22 cellular contexts compared by ENCODE assay signal in the genomic region with DNA sequence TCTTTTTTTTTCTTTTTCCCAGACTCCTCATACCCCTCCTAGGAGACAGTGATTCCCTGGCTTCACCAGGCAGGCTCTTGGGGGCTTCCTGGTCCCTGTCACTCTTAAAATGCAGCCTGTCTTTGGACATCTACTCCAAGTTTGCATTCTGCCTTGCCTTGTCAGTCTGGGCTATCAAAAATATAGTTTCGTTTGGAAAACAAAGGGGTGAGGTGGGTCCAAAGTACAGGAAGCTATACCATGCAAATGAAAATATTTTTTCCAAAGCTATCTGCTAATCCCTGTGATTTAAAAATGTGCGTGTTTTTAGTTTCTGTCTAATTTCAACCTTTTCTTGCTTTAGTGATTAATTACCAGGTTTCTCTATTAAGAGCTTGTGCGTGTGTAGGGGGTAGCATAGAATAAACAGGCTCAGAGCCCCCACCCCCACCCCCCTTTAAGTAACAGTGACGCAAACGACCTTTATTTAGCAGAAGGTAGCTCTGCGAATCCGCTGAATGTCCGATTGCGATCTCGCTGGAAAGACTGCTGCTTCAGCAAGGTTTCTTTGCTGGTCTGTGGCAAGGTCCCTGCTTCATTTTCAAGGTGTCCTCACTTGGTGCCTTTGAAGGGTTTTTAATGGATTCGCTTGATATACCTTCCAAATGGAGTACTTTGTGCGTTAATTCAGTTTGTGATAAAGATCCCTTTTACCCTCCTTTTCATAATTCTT.
A peak's percentile ranks its signal among the peaks of the same experiment; 100 is the strongest.
DNase-seq lines count a peak whose midpoint lies in the region; ATAC-seq, FAIRE-seq and TF ChIP-seq lines count a peak whose summit lies in the region.
"Had no signal": no experiment of that assay in that cellular context is flagged by ENCODE, and none has a peak within 500 bp of the region (broad histone marks: within the 10 kb centered on the region; RNA-seq: fewer than 3 reads in every experiment).

No MANE protein-coding gene starts in this region.

- H3K27ac ChIP-seq in CD8-positive, alpha-beta T cell (ENCODE audit: low read depth, low read length): no peak overlapping the region
- H3K27ac ChIP-seq in astrocyte (ENCODE audit: low read depth, low read length): no peak overlapping the region
- no peak overlapping the region for H3K27ac ChIP-seq in HepG2 (ENCODE audit: extremely low read length, insufficient read depth, low read length)
- H3K27ac ChIP-seq in parathyroid adenoma: peak overlapping the region; percentile 94
- H3K27ac ChIP-seq: BLaER1, SJCRH30 had no signal

- H3K4me3 Mint-ChIP-seq in CD8-positive, alpha-beta T cell: no peak overlapping the region
- H3K4me3 Mint-ChIP-seq in astrocyte (ENCODE audit: unreplicated experiment): no peak overlapping the region
- no peak overlapping the region for H3K4me3 Mint-ChIP-seq in stimulated activated naive B cell treated with anti-CD40 and anti-IgM and Interleukin-4, amounts not matched to agents 10 μg/mL and 1 μg/mL and 100 μg/mL, for 72 hours
- H3K4me3 Mint-ChIP-seq: activated B cell treated with CpG ODN at 0.5 μM for 24 hours; activated naive CD8-positive, alpha-beta T cell; stimulated activated naive CD8-positive, alpha-beta T cell treated with anti-CD3 and anti-CD28 coated beads, Interleukin-15, Interleukin-2, amounts not matched to agents 100 ng/mL and 50 ng/mL, for 24 hours had no signal

- WGBS in HepG2 (ENCODE audit: low lambda C conversion rate): 72% methylated on average over 12 of the region's 12 CpGs

- H3K27ac Mint-ChIP-seq in CD8-positive, alpha-beta T cell: peak overlapping the region; percentile 22
- H3K27ac Mint-ChIP-seq in astrocyte (ENCODE audit: unreplicated experiment): peak overlapping the region; percentile 43
- no peak overlapping the region for H3K27ac Mint-ChIP-seq in stimulated activated naive B cell treated with anti-CD40 and anti-IgM and Interleukin-4, amounts not matched to agents 10 μg/mL and 1 μg/mL and 100 μg/mL, for 72 hours
- H3K27ac Mint-ChIP-seq: activated B cell treated with CpG ODN at 0.5 μM for 24 hours; activated naive CD8-positive, alpha-beta T cell; stimulated activated naive CD8-positive, alpha-beta T cell treated with anti-CD3 and anti-CD28 coated beads, Interleukin-15, Interleukin-2, amounts not matched to agents 100 ng/mL and 50 ng/mL, for 24 hours had no signal

- CTCF ChIA-PET in CD8-positive, alpha-beta T cell (lab: Charles Lee): no interaction called here
- CTCF ChIA-PET in HepG2 (lab: Yijun Ruan, JAX; ENCODE audit: low intra/inter-chr PET ratio, low total read pairs): no interaction called here

- H3K36me3 Mint-ChIP-seq in CD8-positive, alpha-beta T cell: no peaks in the 10 kb centered on the region
- no peaks in the 10 kb centered on the region for H3K36me3 Mint-ChIP-seq in astrocyte (ENCODE audit: low read depth, unreplicated experiment)
- no peaks in the 10 kb centered on the region for H3K36me3 Mint-ChIP-seq in stimulated activated naive B cell treated with anti-CD40 and anti-IgM and Interleukin-4, amounts not matched to agents 10 μg/mL and 1 μg/mL and 100 μg/mL, for 72 hours

- intact Hi-C loops in CD8-positive, alpha-beta T cell (cut with DNase I, micrococcal nuclease): loop anchor here in 1 of 2 experiments (5.0 kb wide), 1 partner anchor 132 kb away; no protein-coding TSS in a partner anchor
- intact Hi-C loops in HepG2 (cut with micrococcal nuclease; ENCODE audit: unreplicated experiment): no loop called here

- no peak for TF ChIP-seq POLR2A in HepG2 (IDR thresholded peaks at IDR 0.05; ENCODE audit: insufficient read depth in 1 of 2, low read depth in 2 of 2, low read length in 2 of 2)

- TF ChIP-seq EP300 in HepG2 (IDR thresholded peaks at IDR 0.05; ENCODE audit: low read depth in 2 of 2, low read length in 2 of 2) (no peak), HepG2 (CRISPR knock-in tag; IDR thresholded peaks at IDR 0.05; ENCODE audit: borderline replicate concordance) (no peak)

- no peak for ATAC-seq in CD8-positive, alpha-beta T cell
- ATAC-seq in HepG2 (peak; percentile 44; the same call in 1 of the 3 replicates), GM21717 (IDR thresholded peaks at IDR 0.05; ENCODE audit: unreplicated experiment) (no peak), HG03565 (IDR thresholded peaks at IDR 0.05; ENCODE audit: unreplicated experiment) (no peak)
- no peak for ATAC-seq in stimulated activated naive B cell treated with anti-CD40 and anti-IgM and Interleukin-4, amounts not matched to agents 10 μg/mL and 1 μg/mL and 100 μg/mL, for 72 hours (replicated peaks)
- ATAC-seq: GM12878, HCT116, heart left ventricle, PC-3 had no signal

- H3K4me3 ChIP-seq in CD8-positive, alpha-beta T cell (ENCODE audit: low read depth, low read length): no peak overlapping the region
- H3K4me3 ChIP-seq in astrocyte (ENCODE audit: insufficient read depth, low read depth, low read length): no peak overlapping the region
- no peak overlapping the region for H3K4me3 ChIP-seq in HepG2 (replicated peaks in 1 of 3; ENCODE audit: insufficient read depth in 1 of 3, low read depth in 2 of 3, low read length in 3 of 3)
- H3K4me3 ChIP-seq in parathyroid adenoma (ENCODE audit: low read depth, low read length): peak overlapping the region; percentile 38
- H3K4me3 ChIP-seq: BLaER1, GM12878 had no signal

- no peaks in the 10 kb centered on the region for H3K9me3 Mint-ChIP-seq in CD8-positive, alpha-beta T cell
- no peaks in the 10 kb centered on the region for H3K9me3 Mint-ChIP-seq in astrocyte (ENCODE audit: unreplicated experiment)
- H3K9me3 Mint-ChIP-seq in stimulated activated naive B cell treated with anti-CD40 and anti-IgM and Interleukin-4, amounts not matched to agents 10 μg/mL and 1 μg/mL and 100 μg/mL, for 72 hours: peaks cover 0 to 1% of the 10 kb centered on the region in 2 donors
- H3K9me3 Mint-ChIP-seq: activated B cell treated with CpG ODN at 0.5 μM for 24 hours; stimulated activated naive CD8-positive, alpha-beta T cell treated with anti-CD3 and anti-CD28 coated beads, Interleukin-15, Interleukin-2, amounts not matched to agents 100 ng/mL and 50 ng/mL, for 24 hours had no signal

- no peaks in the 10 kb centered on the region for H3K79me2 ChIP-seq in astrocyte (ENCODE audit: insufficient read depth, low read length)
- no peaks in the 10 kb centered on the region for H3K79me2 ChIP-seq in HepG2 (ENCODE audit: insufficient read depth, low read length)
- no peaks in the 10 kb centered on the region for H3K79me2 ChIP-seq in parathyroid adenoma

- no peak overlapping the region for H3K9ac ChIP-seq in astrocyte (ENCODE audit: low read length)
- no peak overlapping the region for H3K9ac ChIP-seq in HepG2 (ENCODE audit: insufficient read depth, low read depth, low read length)
- peak overlapping the region; percentile 9 for H3K9ac ChIP-seq in parathyroid adenoma
- H3K9ac ChIP-seq: BLaER1 had no signal

- H2AFZ ChIP-seq in astrocyte (ENCODE audit: low read depth, low read length) (no peak overlapping the region), HepG2 (ENCODE audit: low read length) (no peak overlapping the region), parathyroid adenoma (peak overlapping the region; percentile 65)

- peaks cover 7% of the 10 kb centered on the region for H3K4me1 Mint-ChIP-seq in CD8-positive, alpha-beta T cell (ENCODE audit: low read depth)
- peaks cover 17% of the 10 kb centered on the region for H3K4me1 Mint-ChIP-seq in astrocyte (ENCODE audit: low read depth, unreplicated experiment)
- peaks cover 0 to 13% of the 10 kb centered on the region in 2 donors for H3K4me1 Mint-ChIP-seq in stimulated activated naive B cell treated with anti-CD40 and anti-IgM and Interleukin-4, amounts not matched to agents 10 μg/mL and 1 μg/mL and 100 μg/mL, for 72 hours

- no peaks in the 10 kb centered on the region for H3K9me3 ChIP-seq in CD8-positive, alpha-beta T cell (ENCODE audit: low read length)
- H3K9me3 ChIP-seq in astrocyte (ENCODE audit: insufficient read depth, low read depth, low read length) (no peaks in the 10 kb centered on the region), HepG2 (ENCODE audit: low read length) (no peaks in the 10 kb centered on the region), parathyroid adenoma (ENCODE audit: control insufficient read depth, low read length) (no peaks in the 10 kb centered on the region)
- H3K9me3 ChIP-seq: BLaER1, heart left ventricle, SJCRH30 had no signal

- no peak for DNase-seq in CD8-positive, alpha-beta T cell
- DNase-seq in astrocyte (ENCODE audit: low read depth) (no peak), HepG2 (ENCODE audit: low spot score) (peak; percentile 21), hypothalamus (lab: John Stamatoyannopoulos, UW) (no peak)
- DNase-seq in stimulated activated naive B cell treated with anti-CD40 and anti-IgM and Interleukin-4, amounts not matched to agents 10 μg/mL and 1 μg/mL and 100 μg/mL, for 72 hours: no peak
- DNase-seq: activated B cell treated with CpG ODN at 0.5 μM for 24 hours; DMS 273 treated with DMSO at 0.1 percent for 48 hours; heart left ventricle; IMR-90; NCI-H187; NCI-H345; PC-3; SJCRH30; stimulated activated CD4-positive, alpha-beta T cell treated with anti-CD3 and anti-CD28 coated beads, Interleukin-1b, Interleukin-23, amount 100 ng/mL, for 48 hours had no signal

- in situ Hi-C loops in HepG2 (cut with HindIII; ENCODE audit: extremely low pct_ligation_motif_present, low pct_unique_long_range_greater_than_20kb): no loop called here

- no peak overlapping the region for H3K4me2 ChIP-seq in astrocyte (ENCODE audit: low read length)
- H3K4me2 ChIP-seq in HepG2 (ENCODE audit: low read depth, low read length): peak overlapping the region; percentile 30
- H3K4me2 ChIP-seq in parathyroid adenoma (ENCODE audit: low read length): peak overlapping the region; percentile 70
- H3K4me2 ChIP-seq: BLaER1 had no signal

- TF ChIP-seq RAD21 in HepG2 (CRISPR knock-in tag; IDR thresholded peaks at IDR 0.05): no peak

- POLR2A ChIA-PET in CD8-positive, alpha-beta T cell (lab: Charles Lee): no interaction called here
- POLR2A ChIA-PET in HepG2 (lab: Yijun Ruan, JAX): interaction anchor here (0.7 kb wide), 1 partner anchor 33 kb away, joined by 3 read pairs; no protein-coding TSS in a partner anchor

- no peaks in the 10 kb centered on the region for H3K36me3 ChIP-seq in CD8-positive, alpha-beta T cell (ENCODE audit: insufficient read depth, low read length)
- H3K36me3 ChIP-seq in astrocyte (ENCODE audit: insufficient read depth, low read length) (no peaks in the 10 kb centered on the region), HepG2 (replicated peaks in 1 of 2; ENCODE audit: control insufficient read depth in 1 of 2, insufficient read depth in 2 of 2, low read length in 2 of 2) (no peaks in the 10 kb centered on the region), parathyroid adenoma (ENCODE audit: control insufficient read depth, insufficient read depth, low read length) (no peaks in the 10 kb centered on the region)
- H3K36me3 ChIP-seq: BLaER1, heart left ventricle, SJCRH30 had no signal

- no peaks in the 10 kb centered on the region for H4K20me1 ChIP-seq in astrocyte (ENCODE audit: insufficient read depth, low read length)
- no peaks in the 10 kb centered on the region for H4K20me1 ChIP-seq in HepG2 (ENCODE audit: insufficient read depth, low read length)
- H4K20me1 ChIP-seq: BLaER1 had no signal

- FAIRE-seq in astrocyte (lab: Jason Lieb, UNC) (no peak), HepG2 (lab: Jason Lieb, UNC) (peak; percentile 40)
- FAIRE-seq: GM12878 had no signal

- no peaks in the 10 kb centered on the region for H3K4me1 ChIP-seq in CD8-positive, alpha-beta T cell (ENCODE audit: insufficient read depth, low read length)
- H3K4me1 ChIP-seq in astrocyte (ENCODE audit: insufficient read depth, low read length): no peaks in the 10 kb centered on the region
- H3K4me1 ChIP-seq in HepG2 (ENCODE audit: insufficient read depth, low read length): peaks cover 37% of the 10 kb centered on the region
- H3K4me1 ChIP-seq in parathyroid adenoma: peaks cover 53% of the 10 kb centered on the region
- H3K4me1 ChIP-seq: SJCRH30 had no signal

- BruUV-seq in HepG2 (replicated peaks; lab: Mats Ljungman, UMichigan): no TSS peak

- H3K27me3 Mint-ChIP-seq in CD8-positive, alpha-beta T cell (ENCODE audit: low read depth): no peaks in the 10 kb centered on the region
- H3K27me3 Mint-ChIP-seq in astrocyte (ENCODE audit: low read depth, unreplicated experiment): no peaks in the 10 kb centered on the region
- no peaks in the 10 kb centered on the region for H3K27me3 Mint-ChIP-seq in stimulated activated naive B cell treated with anti-CD40 and anti-IgM and Interleukin-4, amounts not matched to agents 10 μg/mL and 1 μg/mL and 100 μg/mL, for 72 hours
- H3K27me3 Mint-ChIP-seq: activated B cell treated with CpG ODN at 0.5 μM for 24 hours; activated naive CD8-positive, alpha-beta T cell; stimulated activated naive CD8-positive, alpha-beta T cell treated with anti-CD3 and anti-CD28 coated beads, Interleukin-15, Interleukin-2, amounts not matched to agents 100 ng/mL and 50 ng/mL, for 24 hours had no signal

- H3K27me3 ChIP-seq in CD8-positive, alpha-beta T cell (ENCODE audit: insufficient read depth, low read length): no peaks in the 10 kb centered on the region
- H3K27me3 ChIP-seq in astrocyte (ENCODE audit: insufficient read depth, low read length) (no peaks in the 10 kb centered on the region), HepG2 (ENCODE audit: control insufficient read depth in 1 of 2, insufficient read depth in 2 of 2, low read length in 2 of 2) (no peaks in the 10 kb centered on the region), parathyroid adenoma (ENCODE audit: control insufficient read depth, insufficient read depth, low read length) (no peaks in the 10 kb centered on the region)
- H3K27me3 ChIP-seq: BLaER1, heart left ventricle, SJCRH30 had no signal

- TF ChIP-seq CTCF in CD8-positive, alpha-beta T cell (IDR thresholded peaks at IDR 0.05): no peak
- TF ChIP-seq CTCF in astrocyte (IDR thresholded peaks at IDR 0.05; ENCODE audit: insufficient read depth, low read depth, low read length) (no peak), HepG2 (CRISPR knock-in tag; IDR thresholded peaks at IDR 0.05) (no peak), parathyroid adenoma (IDR thresholded peaks at IDR 0.05) (no peak)
